Comparison of ENCODE assay signal across 8 cellular contexts in the genomic region with DNA sequence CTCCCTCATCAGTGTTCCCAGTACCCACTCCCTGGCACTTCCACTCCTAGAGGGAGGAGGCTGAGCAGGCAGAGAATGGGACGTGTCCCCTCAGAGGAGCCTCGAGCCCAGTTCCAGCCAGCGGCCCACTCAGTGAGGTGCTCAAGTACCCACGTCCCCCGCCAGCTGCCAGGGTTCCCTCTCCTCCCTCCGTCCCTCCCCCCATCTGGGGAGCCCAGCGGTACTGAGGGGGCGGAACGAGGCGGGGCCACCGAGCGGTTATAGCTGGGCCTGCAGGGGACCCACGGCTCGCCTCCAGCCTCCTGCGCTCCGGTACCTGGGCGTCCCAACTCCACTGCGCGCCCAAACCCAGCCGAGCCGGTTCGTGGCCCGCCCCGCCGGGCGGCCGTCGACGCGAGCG. TPM values are rescaled to one million over a fixed set of nuclear protein-coding genes. Genes with fewer than 3 reads are reported as not detected.
DNase-seq lines count a peak whose midpoint lies in the region; ATAC-seq and TF ChIP-seq lines count a peak whose summit lies in the region.

NPW (plus strand) TSS at position 286 of the 400 bp plus-strand sequence.

- peaks cover 41% of the 10 kb centered on the region for H3K27me3 ChIP-seq in HUES48 (ENCODE audit: control insufficient read depth, insufficient read depth, low read length)
- peaks cover 41% of the 10 kb centered on the region for H3K27me3 ChIP-seq in neural cell (ENCODE audit: insufficient read depth, low read depth, low read length)

- H3K27me3 Mint-ChIP-seq in Calu3 (ENCODE audit: unreplicated experiment) = peaks cover 62% of the 10 kb centered on the region
- peaks cover 41% of the 10 kb centered on the region for H3K27me3 Mint-ChIP-seq in activated naive CD8-positive, alpha-beta T cell treated with anti-CD3 and anti-CD28 coated beads for 36 hours

- ATAC-seq in sciatic nerve = no peak

- H3K4me3 Mint-ChIP-seq in Calu3 (ENCODE audit: low read depth, unreplicated experiment) = peak within 1 kb of the TSS; percentile 66
- H3K4me3 Mint-ChIP-seq in activated naive CD8-positive, alpha-beta T cell treated with anti-CD3 and anti-CD28 coated beads for 36 hours = peak within 1 kb of the TSS; percentile 74

- TF ChIP-seq CTCF in Calu3 (IDR thresholded peaks at IDR 0.05; ENCODE audit: unreplicated experiment) (no peak), neural cell (IDR thresholded peaks at IDR 0.05; ENCODE audit: poor library complexity, severe bottlenecking) (no peak)

- H3K36me3 ChIP-seq in HUES48 (ENCODE audit: control insufficient read depth, insufficient read depth, low read length) = no peaks in the 10 kb centered on the region
- H3K36me3 ChIP-seq in neural cell (ENCODE audit: insufficient read depth, low read length) = no peaks in the 10 kb centered on the region

- BruUV-seq in Calu3 (replicated peaks; lab: Mats Ljungman, UMichigan) = no TSS peak

- intact Hi-C loops in Calu3 (cut with micrococcal nuclease; ENCODE audit: unreplicated experiment) (no loop called here), sciatic nerve (cut with DNase I) (no loop called here)

- no peak within 1 kb of the TSS for H3K27ac ChIP-seq in HUES48 (ENCODE audit: low read depth, low read length)
- H3K27ac ChIP-seq in neural cell (ENCODE audit: low read length) = no peak within 1 kb of the TSS

- no peak within 1 kb of the TSS; the same call in 1 of the 2 replicates for H3K9ac ChIP-seq in HUES48 (ENCODE audit: low read depth, low read length)
- no peak within 1 kb of the TSS for H3K9ac ChIP-seq in neural cell (ENCODE audit: low read length)

- H3K36me3 Mint-ChIP-seq in Calu3 (ENCODE audit: insufficient read depth, unreplicated experiment) = peaks cover 29% of the 10 kb centered on the region
- peaks cover 4% of the 10 kb centered on the region for H3K36me3 Mint-ChIP-seq in activated naive CD8-positive, alpha-beta T cell treated with anti-CD3 and anti-CD28 coated beads for 36 hours

- H3K79me2 ChIP-seq in neural cell (replicated peaks; ENCODE audit: insufficient read depth, low read length) = no peaks in the 10 kb centered on the region

- no peaks in the 10 kb centered on the region for H3K9me2 ChIP-seq in neural cell (ENCODE audit: insufficient read depth, low read length)

- no peaks in the 10 kb centered on the region for H3K4me1 ChIP-seq in HUES48 (ENCODE audit: control insufficient read depth, insufficient read depth, low read length)

- H3K27ac Mint-ChIP-seq in Calu3 (ENCODE audit: unreplicated experiment) = no peak within 1 kb of the TSS
- H3K27ac Mint-ChIP-seq in activated naive CD8-positive, alpha-beta T cell treated with anti-CD3 and anti-CD28 coated beads for 36 hours = no peak within 1 kb of the TSS

- H3K4me1 Mint-ChIP-seq in Calu3 (ENCODE audit: low read depth, unreplicated experiment) = peaks cover 30% of the 10 kb centered on the region
- peaks cover 14% of the 10 kb centered on the region for H3K4me1 Mint-ChIP-seq in activated naive CD8-positive, alpha-beta T cell treated with anti-CD3 and anti-CD28 coated beads for 36 hours

- TF ChIP-seq RAD21 in neural cell (conservative IDR thresholded peaks at IDR 0.05) = no peak

- peak within 1 kb of the TSS; percentile 51 for H3K4me3 ChIP-seq in HUES48 (ENCODE audit: low read depth, low read length)
- H3K4me3 ChIP-seq in neural cell (ENCODE audit: low read length) = peak within 1 kb of the TSS; percentile 31

- no peaks in the 10 kb centered on the region for H4K20me1 ChIP-seq in neural cell (ENCODE audit: insufficient read depth)

- CTCF ChIA-PET in Calu3 (lab: Charles Lee) = interaction anchor here (0.6 kb wide), 1 partner anchor 116 kb away, joined by 3 read pairs; the partner anchor contains the start of gene PKD1

- no peaks in the 10 kb centered on the region for H3K9me3 Mint-ChIP-seq in Calu3 (ENCODE audit: low read depth, unreplicated experiment)
- no peaks in the 10 kb centered on the region for H3K9me3 Mint-ChIP-seq in activated naive CD8-positive, alpha-beta T cell treated with anti-CD3 and anti-CD28 coated beads for 36 hours

- H3F3A ChIP-seq in neural cell (ENCODE audit: insufficient read depth, low read length, poor library complexity, severe bottlenecking) = no peaks in the 10 kb centered on the region

- no peak within 1 kb of the TSS for H3K4me2 ChIP-seq in neural cell (ENCODE audit: low read length)

- no peak within 1 kb of the TSS for H2AFZ ChIP-seq in neural cell (ENCODE audit: low read depth, low read length)

- no peaks in the 10 kb centered on the region for H3K9me3 ChIP-seq in HUES48 (ENCODE audit: control insufficient read depth, insufficient read depth, low read length)
- no peaks in the 10 kb centered on the region for H3K9me3 ChIP-seq in neural cell (ENCODE audit: low read length)

- no peak for TF ChIP-seq EP300 in neural cell (conservative IDR thresholded peaks at IDR 0.05; ENCODE audit: poor library complexity, severe bottlenecking)

- DNase-seq in Calu3 = peak; percentile 36
- peak; percentile 63 for DNase-seq in activated naive CD8-positive, alpha-beta T cell treated with anti-CD3 and anti-CD28 coated beads for 36 hours
- DNase-seq in OCI-M2 (lab: John Stamatoyannopoulos, UW; ENCODE audit: unreplicated experiment) = no peak
- DNase-seq in inferior parietal cortex (ENCODE audit: extremely low spot score) = no peak
- DNase-seq in NCI-H2081 treated with DMSO at 0.1 percent for 48 hours (lab: John Stamatoyannopoulos, UW) = no peak
- no peak for DNase-seq in sciatic nerve (ENCODE audit: low spot score)

TF ChIP-seq in neural cell, 6 proteins besides CTCF, POLR2A, EP300 and RAD21:
- TF ChIP-seq TAF1 (IDR thresholded peaks at IDR 0.05; ENCODE audit: low read depth) (no peak), SMC3 (conservative IDR thresholded peaks at IDR 0.05; ENCODE audit: poor library complexity) (no peak), REST (IDR thresholded peaks at IDR 0.05; ENCODE audit: borderline replicate concordance) (no peak), POLR2AphosphoS5 (IDR thresholded peaks at IDR 0.05) (no peak), MXI1 (conservative IDR thresholded peaks at IDR 0.05; ENCODE audit: poor library complexity, severe bottlenecking) (no peak), EZH2 (IDR thresholded peaks at IDR 0.05; ENCODE audit: borderline replicate concordance, insufficient read depth, low read length, poor library complexity, severe bottlenecking) (peak; percentile 75)
TF ChIP-seq in neural cell: peak in this region for 1.

RNA-seq across cellular contexts. Expression of gene NPW, which starts in this region (rescaled TPM):
- total RNA-seq in Calu3 (2022) (1.5 and 4.2 TPM in 2 replicates), sciatic nerve (0.36 TPM)
- total RNA-seq in activated naive CD8-positive, alpha-beta T cell treated with anti-CD3 and anti-CD28 coated beads for 36 hours = 10 to 100 TPM; 29.1 to 34.2 TPM
- polyA plus RNA-seq in neural cell = not detected in 2 replicates
- polyA minus RNA-seq in neural cell = not detected in 2 replicates

Comparison
In these comparisons a context has a peak if more than half of its experiments do, and no peak if none do; other contexts are left out.
1. DNase-seq: peak in Calu3 (single experiment) and activated naive CD8-positive, alpha-beta T cell treated with anti-CD3 and anti-CD28 coated beads for 36 hours (single experiment); none in OCI-M2 (single experiment), inferior parietal cortex (single experiment), NCI-H2081 treated with DMSO at 0.1 percent for 48 hours (single experiment) and sciatic nerve (single experiment).